In the genomic region with DNA sequence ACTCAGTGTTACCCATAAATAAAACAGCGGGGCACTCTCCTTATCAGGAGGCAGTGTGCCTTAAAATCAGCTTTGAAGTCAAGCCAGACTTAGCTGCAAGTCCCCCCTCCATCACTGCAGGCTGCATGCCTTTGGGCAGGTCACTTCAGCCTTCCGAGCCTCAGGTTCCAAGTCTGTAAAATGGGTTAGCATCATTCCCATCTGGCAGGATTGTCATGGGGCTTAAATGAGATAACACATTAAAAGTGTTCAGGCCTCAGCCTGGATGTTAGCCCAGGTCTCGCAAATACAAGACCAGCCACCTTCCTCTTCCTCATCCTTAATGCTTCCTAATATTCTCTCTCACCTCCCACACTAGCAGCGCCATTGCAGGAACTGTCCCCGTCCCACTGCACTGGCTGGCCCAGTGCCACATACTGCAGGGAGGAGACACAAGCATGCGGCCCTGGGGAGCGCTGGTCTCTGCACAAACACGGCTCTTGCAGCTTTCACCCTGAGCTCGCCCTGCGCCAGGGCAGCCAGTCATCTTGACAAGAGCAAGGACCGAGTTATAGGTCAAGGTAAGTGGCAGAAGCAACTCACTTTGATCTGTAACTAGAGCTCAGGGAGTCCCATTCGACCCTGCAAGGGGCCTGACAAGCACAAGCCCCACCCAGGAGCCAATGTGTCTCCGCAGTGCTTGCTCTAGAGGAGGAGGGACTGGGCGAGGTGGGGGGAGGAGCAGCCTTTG, we compare ENCODE assay signal across 25 cellular contexts.
A peak's percentile ranks its signal among the peaks of the same experiment; 100 is the strongest.
DNase-seq lines count a peak whose midpoint lies in the region; ATAC-seq, FAIRE-seq and TF ChIP-seq lines count a peak whose summit lies in the region.
"Had no signal": no experiment of that assay in that cellular context is flagged by ENCODE, and none has a peak within 500 bp of the region (broad histone marks: within the 10 kb centered on the region; RNA-seq: fewer than 3 reads in every experiment).

No MANE protein-coding gene starts in this region.

- in situ Hi-C loops in K562 (cut with MboI) = no loop called here

- TF ChIP-seq CTCF in K562 (IDR thresholded peaks at IDR 0.05 in 2 of 3, conservative IDR thresholded peaks at IDR 0.05 in 1 of 3; ENCODE audit: insufficient read depth in 2 of 3, low read depth in 1 of 3, low read length in 3 of 3) = no peak
- TF ChIP-seq CTCF in stomach (IDR thresholded peaks at IDR 0.05) = no peak
- TF ChIP-seq CTCF in lower leg skin (IDR thresholded peaks at IDR 0.05) = no peak

- no peaks in the 10 kb centered on the region for H3K27me3 Mint-ChIP-seq in activated naive CD4-positive, alpha-beta T cell treated with anti-CD3 and anti-CD28 coated beads, Interleukin-2, amount 10 ng/mL, durations not matched to agents 7 days and 5 days
- H3K27me3 Mint-ChIP-seq: activated naive CD8-positive, alpha-beta T cell treated with anti-CD3 and anti-CD28 coated beads, Interleukin-2, amount 50 U/mL, for 24 hours; activated T-helper 17 cell treated with anti-CD3 and anti-CD28 coated beads, Interleukin-2, amount 50 U/mL, for 72 hours; memory B cell had no signal

- no peak for DNase-seq in activated naive CD4-positive, alpha-beta T cell treated with anti-CD3 and anti-CD28 coated beads, Interleukin-2, amount 10 ng/mL, durations not matched to agents 7 days and 5 days
- no peak for DNase-seq in activated naive CD4-positive, alpha-beta T cell treated with anti-CD3 and anti-CD28 coated beads, Interleukin-2, amount 50 U/mL, for 16 hours
- DNase-seq in K562 (ENCODE audit: extremely low read depth in 1 of 4, low spot score in 3 of 4) (no peak), left kidney (ENCODE audit: low read depth, low spot score) (peak; percentile 90), stomach (peak; percentile 42), Ammon's horn (ENCODE audit: low spot score) (no peak), lower leg skin (ENCODE audit: low spot score in 2 of 2) (no peak)
- DNase-seq: activated CD4-positive, alpha-beta T cell treated with anti-CD3 and anti-CD28 coated beads, Interleukin-2, amount 50 U/mL, for 1 hour; activated naive CD8-positive, alpha-beta T cell treated with anti-CD3 and anti-CD28 coated beads, Interleukin-2, amount 50 U/mL, for 24 hours; brain microvascular endothelial cell; C1 segment of cervical spinal cord; colonic mucosa; HFFc6; natural killer cell; NCI-H2171 treated with DMSO at 0.1 percent for 48 hours; NCI-H526 treated with DMSO at 0.1 percent for 48 hours; SHP77 treated with DMSO at 0.1 percent for 48 hours; stimulated activated CD4-positive, alpha-beta T cell treated with anti-CD3 and anti-CD28 coated beads, Interleukin-2, amount 100 ng/mL, for 48 hours; T-helper 1 cell had no signal

- no peaks in the 10 kb centered on the region for H3K9me3 Mint-ChIP-seq in activated naive CD4-positive, alpha-beta T cell treated with anti-CD3 and anti-CD28 coated beads, Interleukin-2, amount 10 ng/mL, durations not matched to agents 7 days and 5 days
- H3K9me3 Mint-ChIP-seq: activated naive CD8-positive, alpha-beta T cell treated with anti-CD3 and anti-CD28 coated beads, Interleukin-2, amount 50 U/mL, for 24 hours; activated T-helper 17 cell treated with anti-CD3 and anti-CD28 coated beads, Interleukin-2, amount 50 U/mL, for 72 hours; memory B cell; natural killer cell had no signal

- CTCF ChIA-PET in activated naive CD4-positive, alpha-beta T cell treated with anti-CD3 and anti-CD28 coated beads, Interleukin-2, amount 10 ng/mL, durations not matched to agents 7 days and 5 days (lab: Charles Lee) = no interaction called here
- CTCF ChIA-PET in K562 (lab: Yijun Ruan, JAX; ENCODE audit: low intra/inter-chr PET ratio) = no interaction called here

- H3K4me3 ChIP-seq in K562 = no peak overlapping the region
- H3K4me3 ChIP-seq in stomach = no peak overlapping the region
- H3K4me3 ChIP-seq in lower leg skin (ENCODE audit: low read depth, poor library complexity, severe bottlenecking) = no peak overlapping the region
- H3K4me3 ChIP-seq: A549, colonic mucosa had no signal

- no peaks in the 10 kb centered on the region for H4K20me1 ChIP-seq in K562 (replicated peaks; ENCODE audit: control insufficient read depth, insufficient read depth, low read length)

- no peak for FAIRE-seq in K562 (lab: Jason Lieb, UNC)
- FAIRE-seq: A549, endometrium, islet of Langerhans had no signal

- TF ChIP-seq RAD21 in K562 (CRISPR knock-in tag; conservative IDR thresholded peaks at IDR 0.05 in 1 of 2, IDR thresholded peaks at IDR 0.05 in 1 of 2) = no peak

- ATAC-seq in K562 (peak; percentile 32; the same call in 1 of the 3 replicates), GM21529 (IDR thresholded peaks at IDR 0.05; ENCODE audit: unreplicated experiment) (no peak)
- ATAC-seq: A549; activated naive CD8-positive, alpha-beta T cell treated with anti-CD3 and anti-CD28 coated beads, Interleukin-2, amount 50 U/mL, for 24 hours; activated T-helper 17 cell treated with anti-CD3 and anti-CD28 coated beads, Interleukin-2, amount 50 U/mL, for 72 hours; natural killer cell had no signal

- no peaks in the 10 kb centered on the region for H3K9me1 ChIP-seq in K562 (ENCODE audit: control insufficient read depth, insufficient read depth, low read length)

- no peak overlapping the region for H3K27ac ChIP-seq in K562 (ENCODE audit: extremely low read depth, low read depth, low read length)
- no peak overlapping the region for H3K27ac ChIP-seq in stomach
- H3K27ac ChIP-seq: A549, brain microvascular endothelial cell, colonic mucosa had no signal

- no peak overlapping the region for H3K9ac ChIP-seq in K562 (ENCODE audit: insufficient read depth in 1 of 2, low read depth in 2 of 2, low read length in 2 of 2)

- no peak overlapping the region for H3K4me2 ChIP-seq in K562 (ENCODE audit: insufficient read depth, low read length)
- H3K4me2 ChIP-seq: A549 had no signal

- intact Hi-C loops in K562 (cut with micrococcal nuclease) (no loop called here), stomach (cut with DNase I; ENCODE audit: low total_unique reads) (no loop called here), lower leg skin (cut with DNase I; ENCODE audit: low total_unique reads) (no loop called here)

- no peak for TF ChIP-seq EP300 in K562 (IDR thresholded peaks at IDR 0.05; ENCODE audit: low read length)
- no peak for TF ChIP-seq EP300 in stomach (IDR thresholded peaks at IDR 0.05)

- no peaks in the 10 kb centered on the region for H3K79me2 ChIP-seq in K562 (ENCODE audit: control insufficient read depth, insufficient read depth, low read length)

- WGBS in K562 (ENCODE audit: insufficient coverage, low coverage, missing lambda C conversion rate) = 3% methylated on average over 14 of the region's 14 CpGs
- WGBS in stomach, 5 donors = 39 to 52% (median 44%) methylated on average over 11 to 14 of the region's 14 CpGs
- WGBS in lower leg skin, 2 donors = 72 to 75% methylated on average over 14 of the region's 14 CpGs

- H2AFZ ChIP-seq in K562 (ENCODE audit: low read depth, low read length) = no peak overlapping the region

- H3K4me1 ChIP-seq in K562 (replicated peaks in 1 of 2; ENCODE audit: control insufficient read depth in 2 of 2, insufficient read depth in 2 of 2, low read length in 2 of 2) = no peaks in the 10 kb centered on the region
- peaks cover 7 to 15% (median 9%) of the 10 kb centered on the region in 4 donors for H3K4me1 ChIP-seq in stomach
- H3K4me1 ChIP-seq: colonic mucosa had no signal

- H3K36me3 Mint-ChIP-seq in activated naive CD4-positive, alpha-beta T cell treated with anti-CD3 and anti-CD28 coated beads, Interleukin-2, amount 10 ng/mL, durations not matched to agents 7 days and 5 days = no peaks in the 10 kb centered on the region
- H3K36me3 Mint-ChIP-seq: memory B cell, natural killer cell had no signal

- no peak for TF ChIP-seq POLR2A in K562 (conservative IDR thresholded peaks at IDR 0.05)
- no peak for TF ChIP-seq POLR2A in stomach (IDR thresholded peaks at IDR 0.05)
- no peak for TF ChIP-seq POLR2A in lower leg skin (IDR thresholded peaks at IDR 0.05)

- POLR2A ChIA-PET in K562 (lab: Yijun Ruan, JAX) = interaction anchor here (0.6 kb wide), 1 partner anchor 1577 kb away, joined by 5 read pairs; no protein-coding TSS in a partner anchor

- H3K4me3 Mint-ChIP-seq in activated naive CD4-positive, alpha-beta T cell treated with anti-CD3 and anti-CD28 coated beads, Interleukin-2, amount 10 ng/mL, durations not matched to agents 7 days and 5 days = no peak overlapping the region
- H3K4me3 Mint-ChIP-seq: activated naive CD8-positive, alpha-beta T cell treated with anti-CD3 and anti-CD28 coated beads, Interleukin-2, amount 50 U/mL, for 24 hours; activated T-helper 17 cell treated with anti-CD3 and anti-CD28 coated beads, Interleukin-2, amount 50 U/mL, for 72 hours; HFFc6; memory B cell; natural killer cell had no signal

- peak overlapping the region; percentile 3 for H3K27ac Mint-ChIP-seq in activated naive CD4-positive, alpha-beta T cell treated with anti-CD3 and anti-CD28 coated beads, Interleukin-2, amount 10 ng/mL, durations not matched to agents 7 days and 5 days
- H3K27ac Mint-ChIP-seq: activated naive CD8-positive, alpha-beta T cell treated with anti-CD3 and anti-CD28 coated beads, Interleukin-2, amount 50 U/mL, for 24 hours; activated T-helper 17 cell treated with anti-CD3 and anti-CD28 coated beads, Interleukin-2, amount 50 U/mL, for 72 hours; HFFc6; memory B cell; natural killer cell had no signal

- H3K27me3 ChIP-seq in K562 (ENCODE audit: control insufficient read depth in 2 of 2, insufficient read depth in 2 of 2, low read length in 2 of 2) (peaks cover 18 to 32% of the 10 kb centered on the region in 2 experiments; a peak in 4 of 5 replicates), stomach (no peaks in the 10 kb centered on the region)
- H3K27me3 ChIP-seq: brain microvascular endothelial cell, colonic mucosa had no signal

- H3K36me3 ChIP-seq in K562 (ENCODE audit: control insufficient read depth, insufficient read depth, low read length) (no peaks in the 10 kb centered on the region), stomach (no peaks in the 10 kb centered on the region)
- H3K36me3 ChIP-seq: brain microvascular endothelial cell, colonic mucosa had no signal

- H3K9me3 ChIP-seq in K562 (replicated peaks; ENCODE audit: control insufficient read depth, insufficient read depth, low read depth, low read length) (no peaks in the 10 kb centered on the region), stomach (no peaks in the 10 kb centered on the region)
- H3K9me3 ChIP-seq: A549, colonic mucosa had no signal

- H3K4me1 Mint-ChIP-seq in activated naive CD4-positive, alpha-beta T cell treated with anti-CD3 and anti-CD28 coated beads, Interleukin-2, amount 10 ng/mL, durations not matched to agents 7 days and 5 days = no peaks in the 10 kb centered on the region
- H3K4me1 Mint-ChIP-seq: activated naive CD8-positive, alpha-beta T cell treated with anti-CD3 and anti-CD28 coated beads, Interleukin-2, amount 50 U/mL, for 24 hours; activated T-helper 17 cell treated with anti-CD3 and anti-CD28 coated beads, Interleukin-2, amount 50 U/mL, for 72 hours; memory B cell; natural killer cell had no signal

- BruUV-seq in K562 (replicated peaks; lab: Mats Ljungman, UMichigan) = no TSS peak

TF ChIP-seq in K562, 482 proteins besides CTCF, POLR2A, EP300 and RAD21:
- TF ChIP-seq NR1H2 (CRISPR knock-in tag; IDR thresholded peaks at IDR 0.05) (no peak), BRF1 (IDR thresholded peaks at IDR 0.05; ENCODE audit: borderline replicate concordance, extremely low read depth, insufficient read length) (no peak), RBM25 (IDR thresholded peaks at IDR 0.05; ENCODE audit: low read depth, low read length, severe bottlenecking) (peak; percentile 44)

Comparison
In these comparisons a context has a peak if more than half of its experiments do, and no peak if none do; other contexts are left out.
1. DNase-seq: peak in left kidney (single experiment) and stomach (single experiment); none in activated naive CD4-positive, alpha-beta T cell treated with anti-CD3 and anti-CD28 coated beads, Interleukin-2, amount 10 ng/mL, durations not matched to agents 7 days and 5 days (single experiment), activated naive CD4-positive, alpha-beta T cell treated with anti-CD3 and anti-CD28 coated beads, Interleukin-2, amount 50 U/mL, for 16 hours (single experiment), K562 (0 of 4), Ammon's horn (single experiment) and lower leg skin (0 of 2).